1 cellular context compared by ENCODE assay signal in the genomic region with DNA sequence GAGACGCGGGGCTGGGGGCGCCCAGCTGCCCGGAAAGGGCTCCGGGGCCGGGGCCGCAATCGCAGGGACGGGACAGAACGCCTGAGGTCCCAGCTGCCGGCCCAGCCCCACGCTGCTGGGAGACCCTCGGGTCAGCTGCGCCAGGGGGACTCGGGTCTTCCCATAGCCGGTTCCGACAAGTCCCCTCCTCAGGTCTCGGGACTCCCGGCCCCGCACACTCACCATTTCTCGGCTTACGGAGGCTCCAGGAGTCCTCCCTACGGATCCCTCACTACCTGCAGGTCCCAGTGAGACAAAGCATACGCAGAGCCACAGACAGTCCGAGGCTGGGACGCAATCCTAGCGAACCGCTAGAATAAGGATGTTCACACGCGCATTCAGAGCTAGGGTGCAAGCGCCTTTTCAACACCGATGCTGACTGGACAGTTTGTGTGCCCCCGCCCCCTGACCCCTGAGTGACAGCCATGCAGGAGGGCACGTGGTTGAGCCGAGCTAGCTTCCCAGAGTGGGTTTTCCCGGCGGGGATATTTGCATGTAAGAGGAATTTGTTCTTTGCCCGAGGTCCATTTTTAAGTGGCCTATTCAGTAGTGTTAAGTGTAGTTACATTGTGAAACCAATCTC.
TF ChIP-seq lines count a peak whose summit lies in the region.

No MANE protein-coding gene starts in this region.

TF ChIP-seq in WTC11, 78 proteins besides CTCF, POLR2A, EP300 and RAD21:
- TF ChIP-seq, protein P1, sequence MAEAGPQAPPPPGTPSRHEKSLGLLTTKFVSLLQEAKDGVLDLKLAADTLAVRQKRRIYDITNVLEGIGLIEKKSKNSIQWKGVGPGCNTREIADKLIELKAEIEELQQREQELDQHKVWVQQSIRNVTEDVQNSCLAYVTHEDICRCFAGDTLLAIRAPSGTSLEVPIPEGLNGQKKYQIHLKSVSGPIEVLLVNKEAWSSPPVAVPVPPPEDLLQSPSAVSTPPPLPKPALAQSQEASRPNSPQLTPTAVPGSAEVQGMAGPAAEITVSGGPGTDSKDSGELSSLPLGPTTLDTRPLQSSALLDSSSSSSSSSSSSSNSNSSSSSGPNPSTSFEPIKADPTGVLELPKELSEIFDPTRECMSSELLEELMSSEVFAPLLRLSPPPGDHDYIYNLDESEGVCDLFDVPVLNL (CRISPR knock-in tag; IDR thresholded peaks at IDR 0.05; ENCODE audit: borderline replicate concordance, low read depth) = no peak
- TF ChIP-seq SP1 (CRISPR knock-in tag; conservative IDR thresholded peaks at IDR 0.05) (no peak), ETV6 (CRISPR knock-in tag; IDR thresholded peaks at IDR 0.05) (no peak), NFATC4 (CRISPR knock-in tag; IDR thresholded peaks at IDR 0.05) (no peak), ZNF396 (CRISPR knock-in tag; IDR thresholded peaks at IDR 0.05; ENCODE audit: borderline replicate concordance) (no peak), ZNF121 (CRISPR knock-in tag; IDR thresholded peaks at IDR 0.05) (no peak)
- TF ChIP-seq, protein P2, sequence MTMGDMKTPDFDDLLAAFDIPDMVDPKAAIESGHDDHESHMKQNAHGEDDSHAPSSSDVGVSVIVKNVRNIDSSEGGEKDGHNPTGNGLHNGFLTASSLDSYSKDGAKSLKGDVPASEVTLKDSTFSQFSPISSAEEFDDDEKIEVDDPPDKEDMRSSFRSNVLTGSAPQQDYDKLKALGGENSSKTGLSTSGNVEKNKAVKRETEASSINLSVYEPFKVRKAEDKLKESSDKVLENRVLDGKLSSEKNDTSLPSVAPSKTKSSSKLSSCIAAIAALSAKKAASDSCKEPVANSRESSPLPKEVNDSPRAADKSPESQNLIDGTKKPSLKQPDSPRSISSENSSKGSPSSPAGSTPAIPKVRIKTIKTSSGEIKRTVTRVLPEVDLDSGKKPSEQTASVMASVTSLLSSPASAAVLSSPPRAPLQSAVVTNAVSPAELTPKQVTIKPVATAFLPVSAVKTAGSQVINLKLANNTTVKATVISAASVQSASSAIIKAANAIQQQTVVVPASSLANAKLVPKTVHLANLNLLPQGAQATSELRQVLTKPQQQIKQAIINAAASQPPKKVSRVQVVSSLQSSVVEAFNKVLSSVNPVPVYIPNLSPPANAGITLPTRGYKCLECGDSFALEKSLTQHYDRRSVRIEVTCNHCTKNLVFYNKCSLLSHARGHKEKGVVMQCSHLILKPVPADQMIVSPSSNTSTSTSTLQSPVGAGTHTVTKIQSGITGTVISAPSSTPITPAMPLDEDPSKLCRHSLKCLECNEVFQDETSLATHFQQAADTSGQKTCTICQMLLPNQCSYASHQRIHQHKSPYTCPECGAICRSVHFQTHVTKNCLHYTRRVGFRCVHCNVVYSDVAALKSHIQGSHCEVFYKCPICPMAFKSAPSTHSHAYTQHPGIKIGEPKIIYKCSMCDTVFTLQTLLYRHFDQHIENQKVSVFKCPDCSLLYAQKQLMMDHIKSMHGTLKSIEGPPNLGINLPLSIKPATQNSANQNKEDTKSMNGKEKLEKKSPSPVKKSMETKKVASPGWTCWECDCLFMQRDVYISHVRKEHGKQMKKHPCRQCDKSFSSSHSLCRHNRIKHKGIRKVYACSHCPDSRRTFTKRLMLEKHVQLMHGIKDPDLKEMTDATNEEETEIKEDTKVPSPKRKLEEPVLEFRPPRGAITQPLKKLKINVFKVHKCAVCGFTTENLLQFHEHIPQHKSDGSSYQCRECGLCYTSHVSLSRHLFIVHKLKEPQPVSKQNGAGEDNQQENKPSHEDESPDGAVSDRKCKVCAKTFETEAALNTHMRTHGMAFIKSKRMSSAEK (CRISPR knock-in tag; IDR thresholded peaks at IDR 0.05; ENCODE audit: borderline replicate concordance) = no peak
- TF ChIP-seq, protein P3, sequence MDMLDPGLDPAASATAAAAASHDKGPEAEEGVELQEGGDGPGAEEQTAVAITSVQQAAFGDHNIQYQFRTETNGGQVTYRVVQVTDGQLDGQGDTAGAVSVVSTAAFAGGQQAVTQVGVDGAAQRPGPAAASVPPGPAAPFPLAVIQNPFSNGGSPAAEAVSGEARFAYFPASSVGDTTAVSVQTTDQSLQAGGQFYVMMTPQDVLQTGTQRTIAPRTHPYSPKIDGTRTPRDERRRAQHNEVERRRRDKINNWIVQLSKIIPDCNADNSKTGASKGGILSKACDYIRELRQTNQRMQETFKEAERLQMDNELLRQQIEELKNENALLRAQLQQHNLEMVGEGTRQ (CRISPR knock-in tag; IDR thresholded peaks at IDR 0.05) = no peak
- TF ChIP-seq, protein P4, sequence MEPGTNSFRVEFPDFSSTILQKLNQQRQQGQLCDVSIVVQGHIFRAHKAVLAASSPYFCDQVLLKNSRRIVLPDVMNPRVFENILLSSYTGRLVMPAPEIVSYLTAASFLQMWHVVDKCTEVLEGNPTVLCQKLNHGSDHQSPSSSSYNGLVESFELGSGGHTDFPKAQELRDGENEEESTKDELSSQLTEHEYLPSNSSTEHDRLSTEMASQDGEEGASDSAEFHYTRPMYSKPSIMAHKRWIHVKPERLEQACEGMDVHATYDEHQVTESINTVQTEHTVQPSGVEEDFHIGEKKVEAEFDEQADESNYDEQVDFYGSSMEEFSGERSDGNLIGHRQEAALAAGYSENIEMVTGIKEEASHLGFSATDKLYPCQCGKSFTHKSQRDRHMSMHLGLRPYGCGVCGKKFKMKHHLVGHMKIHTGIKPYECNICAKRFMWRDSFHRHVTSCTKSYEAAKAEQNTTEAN (CRISPR knock-in tag; IDR thresholded peaks at IDR 0.05) = no peak
- TF ChIP-seq, protein P5, sequence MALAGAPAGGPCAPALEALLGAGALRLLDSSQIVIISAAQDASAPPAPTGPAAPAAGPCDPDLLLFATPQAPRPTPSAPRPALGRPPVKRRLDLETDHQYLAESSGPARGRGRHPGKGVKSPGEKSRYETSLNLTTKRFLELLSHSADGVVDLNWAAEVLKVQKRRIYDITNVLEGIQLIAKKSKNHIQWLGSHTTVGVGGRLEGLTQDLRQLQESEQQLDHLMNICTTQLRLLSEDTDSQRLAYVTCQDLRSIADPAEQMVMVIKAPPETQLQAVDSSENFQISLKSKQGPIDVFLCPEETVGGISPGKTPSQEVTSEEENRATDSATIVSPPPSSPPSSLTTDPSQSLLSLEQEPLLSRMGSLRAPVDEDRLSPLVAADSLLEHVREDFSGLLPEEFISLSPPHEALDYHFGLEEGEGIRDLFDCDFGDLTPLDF (CRISPR knock-in tag; IDR thresholded peaks at IDR 0.05) = no peak
- TF ChIP-seq, protein P6, sequence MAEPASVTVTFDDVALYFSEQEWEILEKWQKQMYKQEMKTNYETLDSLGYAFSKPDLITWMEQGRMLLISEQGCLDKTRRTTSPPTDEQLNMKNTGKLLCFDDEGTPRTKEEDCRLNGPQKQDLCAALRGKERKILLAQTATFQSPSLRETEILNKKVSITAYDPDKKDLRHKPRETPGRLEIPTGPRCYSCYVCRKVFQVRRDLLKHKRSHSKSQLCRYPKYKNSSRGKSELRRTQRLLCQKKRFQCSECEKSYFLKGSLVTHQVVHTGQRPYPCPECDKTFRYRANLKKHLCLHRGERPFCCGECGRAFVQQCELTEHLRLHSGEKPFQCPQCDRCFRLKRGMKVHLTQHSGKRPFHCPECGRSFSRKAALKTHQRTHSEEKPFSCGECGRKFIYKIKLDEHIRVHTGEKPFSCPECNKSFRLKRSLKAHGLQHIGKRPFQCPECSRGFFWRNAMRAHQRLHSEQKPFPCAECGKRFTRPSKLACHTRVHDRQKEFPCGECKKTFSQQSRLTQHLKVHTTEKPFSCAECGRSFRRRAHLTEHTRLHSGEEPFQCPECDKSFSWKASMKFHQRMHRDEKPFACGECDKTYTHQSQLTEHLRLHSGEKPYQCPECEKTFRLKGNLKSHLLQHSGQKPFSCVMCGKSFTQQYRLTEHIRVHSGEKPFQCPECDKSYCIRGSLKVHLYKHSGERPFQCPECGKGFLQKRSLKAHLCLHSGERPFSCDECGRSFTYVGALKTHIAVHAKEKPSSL (CRISPR knock-in tag; conservative IDR thresholded peaks at IDR 0.05) = no peak
- TF ChIP-seq, protein P7, sequence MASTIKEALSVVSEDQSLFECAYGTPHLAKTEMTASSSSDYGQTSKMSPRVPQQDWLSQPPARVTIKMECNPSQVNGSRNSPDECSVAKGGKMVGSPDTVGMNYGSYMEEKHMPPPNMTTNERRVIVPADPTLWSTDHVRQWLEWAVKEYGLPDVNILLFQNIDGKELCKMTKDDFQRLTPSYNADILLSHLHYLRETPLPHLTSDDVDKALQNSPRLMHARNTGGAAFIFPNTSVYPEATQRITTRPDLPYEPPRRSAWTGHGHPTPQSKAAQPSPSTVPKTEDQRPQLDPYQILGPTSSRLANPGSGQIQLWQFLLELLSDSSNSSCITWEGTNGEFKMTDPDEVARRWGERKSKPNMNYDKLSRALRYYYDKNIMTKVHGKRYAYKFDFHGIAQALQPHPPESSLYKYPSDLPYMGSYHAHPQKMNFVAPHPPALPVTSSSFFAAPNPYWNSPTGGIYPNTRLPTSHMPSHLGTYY (CRISPR knock-in tag; IDR thresholded peaks at IDR 0.05) = no peak
- TF ChIP-seq, protein P8, sequence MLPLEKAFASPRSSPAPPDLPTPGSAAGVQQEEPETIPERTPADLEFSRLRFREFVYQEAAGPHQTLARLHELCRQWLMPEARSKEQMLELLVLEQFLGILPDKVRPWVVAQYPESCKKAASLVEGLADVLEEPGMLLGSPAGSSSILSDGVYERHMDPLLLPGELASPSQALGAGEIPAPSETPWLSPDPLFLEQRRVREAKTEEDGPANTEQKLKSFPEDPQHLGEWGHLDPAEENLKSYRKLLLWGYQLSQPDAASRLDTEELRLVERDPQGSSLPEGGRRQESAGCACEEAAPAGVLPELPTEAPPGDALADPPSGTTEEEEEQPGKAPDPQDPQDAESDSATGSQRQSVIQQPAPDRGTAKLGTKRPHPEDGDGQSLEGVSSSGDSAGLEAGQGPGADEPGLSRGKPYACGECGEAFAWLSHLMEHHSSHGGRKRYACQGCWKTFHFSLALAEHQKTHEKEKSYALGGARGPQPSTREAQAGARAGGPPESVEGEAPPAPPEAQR (CRISPR knock-in tag; IDR thresholded peaks at IDR 0.05) = no peak
- TF ChIP-seq, protein P9, sequence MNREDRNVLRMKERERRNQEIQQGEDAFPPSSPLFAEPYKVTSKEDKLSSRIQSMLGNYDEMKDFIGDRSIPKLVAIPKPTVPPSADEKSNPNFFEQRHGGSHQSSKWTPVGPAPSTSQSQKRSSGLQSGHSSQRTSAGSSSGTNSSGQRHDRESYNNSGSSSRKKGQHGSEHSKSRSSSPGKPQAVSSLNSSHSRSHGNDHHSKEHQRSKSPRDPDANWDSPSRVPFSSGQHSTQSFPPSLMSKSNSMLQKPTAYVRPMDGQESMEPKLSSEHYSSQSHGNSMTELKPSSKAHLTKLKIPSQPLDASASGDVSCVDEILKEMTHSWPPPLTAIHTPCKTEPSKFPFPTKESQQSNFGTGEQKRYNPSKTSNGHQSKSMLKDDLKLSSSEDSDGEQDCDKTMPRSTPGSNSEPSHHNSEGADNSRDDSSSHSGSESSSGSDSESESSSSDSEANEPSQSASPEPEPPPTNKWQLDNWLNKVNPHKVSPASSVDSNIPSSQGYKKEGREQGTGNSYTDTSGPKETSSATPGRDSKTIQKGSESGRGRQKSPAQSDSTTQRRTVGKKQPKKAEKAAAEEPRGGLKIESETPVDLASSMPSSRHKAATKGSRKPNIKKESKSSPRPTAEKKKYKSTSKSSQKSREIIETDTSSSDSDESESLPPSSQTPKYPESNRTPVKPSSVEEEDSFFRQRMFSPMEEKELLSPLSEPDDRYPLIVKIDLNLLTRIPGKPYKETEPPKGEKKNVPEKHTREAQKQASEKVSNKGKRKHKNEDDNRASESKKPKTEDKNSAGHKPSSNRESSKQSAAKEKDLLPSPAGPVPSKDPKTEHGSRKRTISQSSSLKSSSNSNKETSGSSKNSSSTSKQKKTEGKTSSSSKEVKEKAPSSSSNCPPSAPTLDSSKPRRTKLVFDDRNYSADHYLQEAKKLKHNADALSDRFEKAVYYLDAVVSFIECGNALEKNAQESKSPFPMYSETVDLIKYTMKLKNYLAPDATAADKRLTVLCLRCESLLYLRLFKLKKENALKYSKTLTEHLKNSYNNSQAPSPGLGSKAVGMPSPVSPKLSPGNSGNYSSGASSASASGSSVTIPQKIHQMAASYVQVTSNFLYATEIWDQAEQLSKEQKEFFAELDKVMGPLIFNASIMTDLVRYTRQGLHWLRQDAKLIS (CRISPR knock-in tag; IDR thresholded peaks at IDR 0.05; ENCODE audit: borderline replicate concordance) = no peak
- TF ChIP-seq, protein P10, sequence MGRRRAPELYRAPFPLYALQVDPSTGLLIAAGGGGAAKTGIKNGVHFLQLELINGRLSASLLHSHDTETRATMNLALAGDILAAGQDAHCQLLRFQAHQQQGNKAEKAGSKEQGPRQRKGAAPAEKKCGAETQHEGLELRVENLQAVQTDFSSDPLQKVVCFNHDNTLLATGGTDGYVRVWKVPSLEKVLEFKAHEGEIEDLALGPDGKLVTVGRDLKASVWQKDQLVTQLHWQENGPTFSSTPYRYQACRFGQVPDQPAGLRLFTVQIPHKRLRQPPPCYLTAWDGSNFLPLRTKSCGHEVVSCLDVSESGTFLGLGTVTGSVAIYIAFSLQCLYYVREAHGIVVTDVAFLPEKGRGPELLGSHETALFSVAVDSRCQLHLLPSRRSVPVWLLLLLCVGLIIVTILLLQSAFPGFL (CRISPR knock-in tag; IDR thresholded peaks at IDR 0.05; ENCODE audit: borderline replicate concordance) = no peak
- TF ChIP-seq, protein P11, sequence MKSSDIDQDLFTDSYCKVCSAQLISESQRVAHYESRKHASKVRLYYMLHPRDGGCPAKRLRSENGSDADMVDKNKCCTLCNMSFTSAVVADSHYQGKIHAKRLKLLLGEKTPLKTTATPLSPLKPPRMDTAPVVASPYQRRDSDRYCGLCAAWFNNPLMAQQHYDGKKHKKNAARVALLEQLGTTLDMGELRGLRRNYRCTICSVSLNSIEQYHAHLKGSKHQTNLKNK (CRISPR knock-in tag; IDR thresholded peaks at IDR 0.05) = no peak
